In genomic region chr4:156959298-156959702, GRCh38 we compare ENCODE assay signal across 18 cellular contexts. TPM values are rescaled to one million over a fixed set of nuclear protein-coding genes. Genes with fewer than 3 reads are reported as not detected.
DNase-seq lines count a peak whose midpoint lies in the region; ATAC-seq, FAIRE-seq and TF ChIP-seq lines count a peak whose summit lies in the region.
"Had no signal": no experiment of that assay in that cellular context is flagged by ENCODE, and none has a peak within 500 bp of the region (broad histone marks: within the 10 kb centered on the region; RNA-seq: fewer than 3 reads in every experiment).

No MANE protein-coding gene starts in this region.

- no peaks in the 10 kb centered on the region for H3K9me3 ChIP-seq in PC-3 (ENCODE audit: low read length)
- no peaks in the 10 kb centered on the region for H3K9me3 ChIP-seq in osteoblast (ENCODE audit: low read depth, low read length)
- H3K9me3 ChIP-seq in HepG2 (ENCODE audit: low read length) = no peaks in the 10 kb centered on the region
- H3K9me3 ChIP-seq: heart left ventricle had no signal

- intact Hi-C loops in PC-3 (cut with micrococcal nuclease) = loop anchor here (1.0 to 5.0 kb wide), 4 partner anchors 16 to 182 kb away; no protein-coding TSS in a partner anchor
- intact Hi-C loops in HepG2 (cut with micrococcal nuclease; ENCODE audit: unreplicated experiment) = no loop called here

- H3K9me2 ChIP-seq in PC-3 (replicated peaks; ENCODE audit: low read length) = no peaks in the 10 kb centered on the region

- BruUV-seq in PC-3 (replicated peaks; lab: Mats Ljungman, UMichigan) = no TSS peak
- no TSS peak for BruUV-seq in HepG2 (replicated peaks; lab: Mats Ljungman, UMichigan)

- no peak for TF ChIP-seq POLR2A in HepG2 (IDR thresholded peaks at IDR 0.05; ENCODE audit: insufficient read depth in 1 of 2, low read depth in 2 of 2, low read length in 2 of 2)

- in situ Hi-C loops in brain microvascular endothelial cell (cut with HindIII; ENCODE audit: low pct_ligation_motif_present, low sequenced_read_pairs) (loop anchor here (25.0 kb wide), 1 partner anchor 172 kb away; no protein-coding TSS in a partner anchor), HepG2 (cut with HindIII; ENCODE audit: extremely low pct_ligation_motif_present, low pct_unique_long_range_greater_than_20kb) (loop anchor here (25.0 kb wide), 1 partner anchor 1078 kb away; no protein-coding TSS in a partner anchor)

- no peaks in the 10 kb centered on the region for H3F3A ChIP-seq in PC-3 (ENCODE audit: low read length, unreplicated experiment)

- no peak for FAIRE-seq in HepG2 (lab: Jason Lieb, UNC)
- FAIRE-seq: HTR-8/SVneo had no signal

- H2AFZ ChIP-seq in PC-3 (ENCODE audit: low read length) = peak overlapping the region; percentile 61
- H2AFZ ChIP-seq in osteoblast (ENCODE audit: low read length) = no peak overlapping the region
- no peak overlapping the region for H2AFZ ChIP-seq in HepG2 (ENCODE audit: low read length)
- H2AFZ ChIP-seq: parathyroid adenoma had no signal

- TF ChIP-seq EP300 in HepG2 (IDR thresholded peaks at IDR 0.05; ENCODE audit: low read depth in 2 of 2, low read length in 2 of 2) = no peak
- no peak for TF ChIP-seq EP300 in HepG2 (CRISPR knock-in tag; IDR thresholded peaks at IDR 0.05; ENCODE audit: borderline replicate concordance)

- H3K4me3 ChIP-seq in AG10803 (ENCODE audit: low read length) = no peak overlapping the region
- H3K4me3 ChIP-seq in PC-3 (ENCODE audit: low read length) = peak overlapping the region; percentile 65
- peak overlapping the region; percentile 46 for H3K4me3 ChIP-seq in osteoblast (ENCODE audit: insufficient read depth, low read length)
- no peak overlapping the region for H3K4me3 ChIP-seq in brain microvascular endothelial cell (ENCODE audit: low read depth, low read length)
- H3K4me3 ChIP-seq in HepG2 (replicated peaks in 1 of 3; ENCODE audit: insufficient read depth in 1 of 3, low read depth in 2 of 3, low read length in 3 of 3) = no peak overlapping the region
- H3K4me3 ChIP-seq: heart left ventricle had no signal

- H3K36me3 ChIP-seq in PC-3 (ENCODE audit: low read depth, low read length) (no peaks in the 10 kb centered on the region), osteoblast (ENCODE audit: insufficient read depth, low read length) (peaks cover 9% of the 10 kb centered on the region), brain microvascular endothelial cell (replicated peaks) (no peaks in the 10 kb centered on the region), HepG2 (replicated peaks in 1 of 2; ENCODE audit: control insufficient read depth in 1 of 2, insufficient read depth in 2 of 2, low read length in 2 of 2) (no peaks in the 10 kb centered on the region)
- H3K36me3 ChIP-seq: heart left ventricle had no signal

- H3K27ac ChIP-seq in PC-3 (ENCODE audit: low read length) = peak overlapping the region; percentile 86
- peak overlapping the region; percentile 61 for H3K27ac ChIP-seq in epithelial cell of prostate
- peak overlapping the region; percentile 55 for H3K27ac ChIP-seq in osteoblast (ENCODE audit: low read depth, low read length)
- no peak overlapping the region for H3K27ac ChIP-seq in brain microvascular endothelial cell
- H3K27ac ChIP-seq in HepG2 (ENCODE audit: extremely low read length, insufficient read depth, low read length) = no peak overlapping the region
- H3K27ac ChIP-seq: parathyroid adenoma had no signal

- DNase-seq in AG10803 (ENCODE audit: low read depth) (peak; percentile 84), PC-3 (peak; percentile 80), epithelial cell of prostate (ENCODE audit: low read depth, low spot score) (no peak), osteoblast (ENCODE audit: insufficient read length, low spot score, missing footprints) (no peak), brain microvascular endothelial cell (no peak), HepG2 (ENCODE audit: low spot score) (no peak)
- no peak for DNase-seq in stimulated activated naive CD4-positive, alpha-beta T cell treated with Interleukin-2 at 50 U/mL for 16 hours (lab: John Stamatoyannopoulos, UW)
- no peak for DNase-seq in stimulated activated CD4-positive, alpha-beta T cell treated with anti-CD3 and anti-CD28 coated beads, Interleukin-1b, Interleukin-23, amount 100 ng/mL, for 48 hours
- DNase-seq: activated CD8-positive, alpha-beta memory T cell treated with anti-CD3 and anti-CD28 coated beads, Interleukin-2, amount 50 U/mL, for 48 hours; activated naive CD4-positive, alpha-beta T cell treated with anti-CD3 and anti-CD28 coated beads, Interleukin-2, amount 50 U/mL, for 16 hours; caudate nucleus; heart left ventricle; kidney glomerular epithelial cell; MM.1S; NCI-H82 had no signal

- H3K4me1 ChIP-seq in PC-3 (ENCODE audit: insufficient read depth, low read length) (peaks cover 80% of the 10 kb centered on the region), osteoblast (ENCODE audit: insufficient read depth, low read length) (peaks cover 55% of the 10 kb centered on the region), HepG2 (ENCODE audit: insufficient read depth, low read length) (peaks cover 41% of the 10 kb centered on the region)

- H3K27me3 ChIP-seq in PC-3 (ENCODE audit: low read length) (no peaks in the 10 kb centered on the region), osteoblast (ENCODE audit: insufficient read depth, low read length) (no peaks in the 10 kb centered on the region), brain microvascular endothelial cell (replicated peaks) (no peaks in the 10 kb centered on the region), HepG2 (ENCODE audit: control insufficient read depth in 1 of 2, insufficient read depth in 2 of 2, low read length in 2 of 2) (no peaks in the 10 kb centered on the region)
- H3K27me3 ChIP-seq: heart left ventricle had no signal

- TF ChIP-seq CTCF in AG10803 (conservative IDR thresholded peaks at IDR 0.05; ENCODE audit: low read length) (no peak), PC-3 (conservative IDR thresholded peaks at IDR 0.05; ENCODE audit: low read depth, low read length) (no peak), osteoblast (IDR thresholded peaks at IDR 0.05; ENCODE audit: extremely low read depth, low read depth, low read length) (no peak), brain microvascular endothelial cell (IDR thresholded peaks at IDR 0.05; ENCODE audit: low read depth, low read length, missing control alignments) (no peak), HepG2 (CRISPR knock-in tag; IDR thresholded peaks at IDR 0.05) (no peak)

- H3K4me2 ChIP-seq in PC-3 (ENCODE audit: low read length) (peak overlapping the region; percentile 92), osteoblast (ENCODE audit: insufficient read depth, low read length) (peak overlapping the region; percentile 81), HepG2 (ENCODE audit: low read depth, low read length) (no peak overlapping the region)

- whole genome bisulfite sequencing in HepG2 (ENCODE audit: low lambda C conversion rate) = 70% methylated on average over 3 of the region's 3 CpGs

- H3K9ac ChIP-seq in PC-3 (ENCODE audit: low read length) = peak overlapping the region; percentile 64
- H3K9ac ChIP-seq in HepG2 (ENCODE audit: insufficient read depth, low read depth, low read length) = no peak overlapping the region
- H3K9ac ChIP-seq: parathyroid adenoma had no signal

- ATAC-seq in PC-3 (peak; percentile 72), HepG2 (no peak)
- ATAC-seq: heart left ventricle had no signal

- H4K20me1 ChIP-seq in PC-3 (ENCODE audit: low read length) (no peaks in the 10 kb centered on the region), osteoblast (ENCODE audit: insufficient read depth, low read length) (peaks cover 19% of the 10 kb centered on the region), HepG2 (ENCODE audit: insufficient read depth, low read length) (no peaks in the 10 kb centered on the region)

- POLR2A ChIA-PET in PC-3 (lab: Charles Lee; ENCODE audit: unreplicated experiment) (no interaction called here), HepG2 (lab: Yijun Ruan, JAX) (no interaction called here)

- TF ChIP-seq RAD21 in HepG2 (CRISPR knock-in tag; IDR thresholded peaks at IDR 0.05) = no peak

- CTCF ChIA-PET in PC-3 (lab: Charles Lee) = no interaction called here
- CTCF ChIA-PET in HepG2 (lab: Yijun Ruan, JAX; ENCODE audit: low intra/inter-chr PET ratio, low total read pairs) = no interaction called here

- H3K79me2 ChIP-seq in PC-3 (ENCODE audit: low read length) (peaks cover 98% of the 10 kb centered on the region), osteoblast (ENCODE audit: insufficient read depth, low read length) (peaks cover 98% of the 10 kb centered on the region), HepG2 (ENCODE audit: insufficient read depth, low read length) (peaks cover 2% of the 10 kb centered on the region)

TF ChIP-seq in HepG2, 621 proteins besides CTCF, POLR2A, EP300 and RAD21:
- TF ChIP-seq RXRB (CRISPR knock-in tag; IDR thresholded peaks at IDR 0.05; ENCODE audit: borderline replicate concordance) (no peak), ZNF709 (CRISPR knock-in tag; IDR thresholded peaks at IDR 0.05) (no peak), DR1 (CRISPR knock-in tag; IDR thresholded peaks at IDR 0.05) (no peak), SNAPC2 (CRISPR knock-in tag; IDR thresholded peaks at IDR 0.05) (no peak)

RNA-seq across cellular contexts. Expression of gene PDGFC, which starts 12.3 kb away (rescaled TPM):
- total RNA-seq in PC-3 (2014; rRNA removed) (16.8 and 23.0 TPM in 2 replicates), osteoblast (145 and 147 TPM in 2 replicates), HepG2 (2016; rRNA removed; fragmentation: Illumina TruSeq; extraction: Trizol) (6.8 and 9.1 TPM in 2 replicates)
- total RNA-seq in HepG2 (2016; cell fraction: cytosol; rRNA removed; fragmentation: Illumina TruSeq; extraction: Trizol; ENCODE audit: low read depth) = 1.2 and 1.8 TPM in 2 replicates
- total RNA-seq in HepG2 (2016; cell fraction: insoluble cytoplasmic fraction; rRNA removed; fragmentation: Illumina TruSeq; extraction: Trizol) = 8.4 and 8.6 TPM in 2 replicates
- 3.8 and 6.4 TPM in 2 replicates for total RNA-seq in HepG2 (2016; cell fraction: membrane; rRNA removed; fragmentation: Illumina TruSeq; extraction: Trizol)
- 14.5 and 17.0 TPM in 2 replicates for total RNA-seq in HepG2 (2016; cell fraction: nucleus; rRNA removed; fragmentation: Illumina TruSeq; extraction: Trizol)
- polyA plus RNA-seq in HepG2 (2011; rRNA removed) = 4.1 and 4.6 TPM in 2 replicates
- 2.0 and 2.9 TPM in 2 replicates for polyA plus RNA-seq in HepG2 (2011; cell fraction: cytosol; rRNA removed)
- 2.3 and 2.9 TPM in 2 replicates for polyA plus RNA-seq in HepG2 (2011; cell fraction: nucleus; rRNA removed)
- polyA plus RNA-seq in HepG2 (2012) = 6.0 and 8.4 TPM in 2 replicates
- 0.43 and 0.67 TPM in 2 replicates for polyA plus RNA-seq in HepG2 (2016; cell fraction: cytosol; fragmentation: Illumina TruSeq; extraction: Trizol; ENCODE audit: low read depth)
- 7.1 and 7.3 TPM in 2 replicates for polyA plus RNA-seq in HepG2 (2016; cell fraction: insoluble cytoplasmic fraction; fragmentation: Illumina TruSeq; extraction: Trizol; ENCODE audit: low read depth)
- 2.5 and 2.7 TPM in 2 replicates for polyA plus RNA-seq in HepG2 (2016; cell fraction: membrane; fragmentation: Illumina TruSeq; extraction: Trizol; ENCODE audit: low read depth)
- polyA plus RNA-seq in HepG2 (2016; cell fraction: nucleus; fragmentation: Illumina TruSeq; extraction: Trizol; ENCODE audit: insufficient read depth, low read depth) = 8.0 and 8.3 TPM in 2 replicates
- 5.0 TPM in 1 of 2 replicates, not detected in the other for polyA minus RNA-seq in HepG2 (2011; rRNA and poly(A)+ RNA removed; ENCODE audit: low replicate concordance)
- polyA minus RNA-seq in HepG2 (2011; cell fraction: cytosol; rRNA and poly(A)+ RNA removed) = 9.2 and 11.6 TPM in 2 replicates
- 40.5 and 45.4 TPM in 2 replicates for polyA minus RNA-seq in HepG2 (2011; cell fraction: nucleus; rRNA and poly(A)+ RNA removed)
- total RNA-seq: T-helper 2 cell treated with Interferon-gamma antibody and Interleukin-4, amounts not matched to agents 100 ng/mL and 5 ng/mL, for 36 hours had no signal

Comparison
In these comparisons a context has a peak if more than half of its experiments do, and no peak if none do; other contexts are left out.
1. DNase-seq: peak in AG10803 (single experiment) and PC-3 (single experiment); none in epithelial cell of prostate (single experiment), osteoblast (single experiment), stimulated activated naive CD4-positive, alpha-beta T cell treated with Interleukin-2 at 50 U/mL for 16 hours (single experiment), stimulated activated CD4-positive, alpha-beta T cell treated with anti-CD3 and anti-CD28 coated beads, Interleukin-1b, Interleukin-23, amount 100 ng/mL, for 48 hours (single experiment), brain microvascular endothelial cell (single experiment) and HepG2 (single experiment).
2. H3K4me3 ChIP-seq: peak in PC-3 (single experiment) and osteoblast (single experiment); none in AG10803 (single experiment), brain microvascular endothelial cell (single experiment) and HepG2 (0 of 3).
3. H3K27ac ChIP-seq: peak in PC-3 (single experiment), epithelial cell of prostate (single experiment) and osteoblast (single experiment); none in brain microvascular endothelial cell (single experiment) and HepG2 (single experiment).